Comparison of ENCODE assay signal across 7 cellular contexts in the genomic region with DNA sequence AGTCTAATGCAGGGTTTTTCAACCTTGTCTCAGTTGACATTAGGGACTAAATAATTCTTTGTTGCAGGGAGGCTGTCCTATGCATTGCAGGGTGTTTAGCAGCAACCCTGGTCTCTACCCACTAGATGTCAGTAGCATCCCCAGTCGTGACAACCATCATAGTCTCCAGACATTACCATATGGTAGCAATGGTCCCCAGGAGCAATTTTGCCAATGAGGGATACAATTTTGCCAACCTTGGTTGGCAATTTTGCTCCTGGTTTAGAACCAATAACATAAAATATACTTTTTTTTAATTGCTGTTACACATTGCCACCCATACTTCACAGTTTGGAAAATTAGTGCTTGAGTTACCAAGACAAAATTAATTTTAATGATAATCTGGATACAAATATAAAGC. TPM values are rescaled to one million over a fixed set of nuclear protein-coding genes. Genes with fewer than 3 reads are reported as not detected.
A peak's percentile ranks its signal among the peaks of the same experiment; 100 is the strongest.
DNase-seq lines count a peak whose midpoint lies in the region; ATAC-seq, FAIRE-seq and TF ChIP-seq lines count a peak whose summit lies in the region.

No MANE protein-coding gene starts in this region.

- TF ChIP-seq CTCF in GM12878 (IDR thresholded peaks at IDR 0.05 in 2 of 3, conservative IDR thresholded peaks at IDR 0.05 in 1 of 3; ENCODE audit: control insufficient read depth in 2 of 3, extremely low read depth in 1 of 3, insufficient read depth in 1 of 3, low read depth in 3 of 3, low read length in 3 of 3): peak; percentile 66 to 77 (median 71)
- peak; percentile 47 for TF ChIP-seq CTCF in upper lobe of right lung (IDR thresholded peaks at IDR 0.05)

- no peaks in the 10 kb centered on the region for H3K4me1 ChIP-seq in GM12878 (ENCODE audit: control insufficient read depth, insufficient read depth, low read length)
- peaks cover under 1% of the 10 kb centered on the region for H3K4me1 ChIP-seq in upper lobe of right lung

- H3K9ac ChIP-seq in GM12878 (ENCODE audit: control insufficient read depth, insufficient read depth, low read length): no peak overlapping the region

- no peak for TF ChIP-seq EP300 in GM12878 (IDR thresholded peaks at IDR 0.05; ENCODE audit: borderline replicate concordance in 1 of 2, control insufficient read depth in 1 of 2, low read depth in 2 of 2, low read length in 2 of 2)

- no peak overlapping the region for H3K4me3 ChIP-seq in GM12878
- H3K4me3 ChIP-seq in upper lobe of right lung: no peak overlapping the region

- H3K79me2 ChIP-seq in GM12878 (ENCODE audit: control insufficient read depth, insufficient read depth, low read length): no peaks in the 10 kb centered on the region

- RAD21 ChIA-PET in GM12878 (lab: Charles Lee; ENCODE audit: unreplicated experiment): interaction anchor here (1.2 kb wide), 1 partner anchor 310 kb away, joined by 3 read pairs; no protein-coding TSS in a partner anchor

- peak; percentile 78 for ATAC-seq in GM18907 (IDR thresholded peaks at IDR 0.05; ENCODE audit: unreplicated experiment)
- ATAC-seq in HG03039 (IDR thresholded peaks at IDR 0.05; ENCODE audit: unreplicated experiment): peak; percentile 80
- ATAC-seq in GM12878: peak; percentile 98
- peak; percentile 89 for ATAC-seq in upper lobe of right lung

- 6% methylated on average over 1 of the region's 1 CpG for WGBS in GM12878 (ENCODE audit: insufficient coverage, insufficient replicate concordance, low lambda C conversion rate, missing lambda C conversion rate)

- H2AFZ ChIP-seq in GM12878 (ENCODE audit: control insufficient read depth, low read depth, low read length): no peak overlapping the region

- H3K27ac ChIP-seq in GM12878 (ENCODE audit: control insufficient read depth, insufficient read depth): no peak overlapping the region
- no peak overlapping the region for H3K27ac ChIP-seq in upper lobe of right lung

- intact Hi-C loops in GM12878 (cut with micrococcal nuclease; ENCODE audit: unreplicated experiment) (loop anchor here (2.0 kb wide), 2 partner anchors 50 to 182 kb away; no protein-coding TSS in a partner anchor), upper lobe of right lung (cut with DNase I) (loop anchor here (10.0 kb wide), 1 partner anchor 304 kb away; no protein-coding TSS in a partner anchor)

- no peaks in the 10 kb centered on the region for H4K20me1 ChIP-seq in GM12878 (ENCODE audit: control insufficient read depth, insufficient read depth)

- BruUV-seq in GM12878 (replicated peaks; lab: Mats Ljungman, UMichigan): no TSS peak

- peak; percentile 30 for DNase-seq in DMS53 treated with DMSO at 0.1 percent for 48 hours (lab: John Stamatoyannopoulos, UW; ENCODE audit: unreplicated experiment)
- peak; percentile 31 for DNase-seq in NOMO-1 treated with DMSO at 0.1 percent for 48 hours (lab: John Stamatoyannopoulos, UW; ENCODE audit: unreplicated experiment)
- DNase-seq in GM12878 (ENCODE audit: low read depth, low spot score): no peak
- peak; percentile 66 for DNase-seq in islet precursor cell
- DNase-seq in upper lobe of right lung: no peak

- POLR2A ChIA-PET in GM12878 (lab: Charles Lee): no interaction called here

- peak; percentile 61 for TF ChIP-seq RAD21 in GM12878 (IDR thresholded peaks at IDR 0.05; ENCODE audit: insufficient read depth, low read depth, low read length)

- H3K27me3 ChIP-seq in GM12878 (replicated peaks in 1 of 2; ENCODE audit: control insufficient read depth in 2 of 2, insufficient read depth in 2 of 2, low read length in 1 of 2) (peaks cover 0 to 3% of the 10 kb centered on the region in 2 experiments; a peak in 1 of 4 replicates), upper lobe of right lung (peaks cover 13% of the 10 kb centered on the region)

- in situ Hi-C loops in GM12878 (cut with MboI): loop anchor here (10.0 kb wide), 1 partner anchor 164 kb away; no protein-coding TSS in a partner anchor

- CTCF ChIA-PET in GM12878 (lab: Yijun Ruan, JAX): interaction anchor here (0.8 to 4.2 kb wide), 11 partner anchors 10 to 305 kb away, joined by 3 to 20 read pairs (median 4); no protein-coding TSS in a partner anchor

- no peak overlapping the region for H3K4me2 ChIP-seq in GM12878 (ENCODE audit: control insufficient read depth, insufficient read depth)

- H3K36me3 ChIP-seq in GM12878 (ENCODE audit: control insufficient read depth in 2 of 2, insufficient read depth in 2 of 2, low read length in 1 of 2) (no peaks in the 10 kb centered on the region), upper lobe of right lung (no peaks in the 10 kb centered on the region)

- peak; percentile 84 for FAIRE-seq in GM12878 (lab: Jason Lieb, UNC)

- SMC1A ChIA-PET in GM12878 (lab: Charles Lee; ENCODE audit: uncharacterized antibody, unreplicated experiment): interaction anchor here (0.9 to 1.8 kb wide), 6 partner anchors 42 to 305 kb away, joined by 3 to 8 read pairs (median 3); no protein-coding TSS in a partner anchor

- no peaks in the 10 kb centered on the region for H3K9me3 ChIP-seq in GM12878 (replicated peaks; ENCODE audit: control insufficient read depth, insufficient read depth, low read length)
- H3K9me3 ChIP-seq in upper lobe of right lung: no peaks in the 10 kb centered on the region

- TF ChIP-seq POLR2A in GM12878 (IDR thresholded peaks at IDR 0.05; ENCODE audit: low read depth, low read length): no peak

TF ChIP-seq in GM12878, 131 proteins besides CTCF, POLR2A, EP300 and RAD21:
- TF ChIP-seq ZBED1 (IDR thresholded peaks at IDR 0.05; ENCODE audit: borderline replicate concordance): no peak
- TF ChIP-seq, protein P1, sequence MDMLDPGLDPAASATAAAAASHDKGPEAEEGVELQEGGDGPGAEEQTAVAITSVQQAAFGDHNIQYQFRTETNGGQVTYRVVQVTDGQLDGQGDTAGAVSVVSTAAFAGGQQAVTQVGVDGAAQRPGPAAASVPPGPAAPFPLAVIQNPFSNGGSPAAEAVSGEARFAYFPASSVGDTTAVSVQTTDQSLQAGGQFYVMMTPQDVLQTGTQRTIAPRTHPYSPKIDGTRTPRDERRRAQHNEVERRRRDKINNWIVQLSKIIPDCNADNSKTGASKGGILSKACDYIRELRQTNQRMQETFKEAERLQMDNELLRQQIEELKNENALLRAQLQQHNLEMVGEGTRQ (IDR thresholded peaks at IDR 0.05; ENCODE audit: borderline replicate concordance, low read depth, low read length): no peak
- 0 out of 2 replicates have a peak, but pooled peaks have one; percentile 34 for TF ChIP-seq YY1 (IDR thresholded peaks at IDR 0.05; ENCODE audit: low read depth, low read length)
- no peak for TF ChIP-seq POU2F2 (IDR thresholded peaks at IDR 0.05; ENCODE audit: borderline replicate concordance, low read depth, low read length)
- peak; percentile 75 for TF ChIP-seq SMC3 (IDR thresholded peaks at IDR 0.05; ENCODE audit: borderline replicate concordance, low read length)
- TF ChIP-seq, protein P2, sequence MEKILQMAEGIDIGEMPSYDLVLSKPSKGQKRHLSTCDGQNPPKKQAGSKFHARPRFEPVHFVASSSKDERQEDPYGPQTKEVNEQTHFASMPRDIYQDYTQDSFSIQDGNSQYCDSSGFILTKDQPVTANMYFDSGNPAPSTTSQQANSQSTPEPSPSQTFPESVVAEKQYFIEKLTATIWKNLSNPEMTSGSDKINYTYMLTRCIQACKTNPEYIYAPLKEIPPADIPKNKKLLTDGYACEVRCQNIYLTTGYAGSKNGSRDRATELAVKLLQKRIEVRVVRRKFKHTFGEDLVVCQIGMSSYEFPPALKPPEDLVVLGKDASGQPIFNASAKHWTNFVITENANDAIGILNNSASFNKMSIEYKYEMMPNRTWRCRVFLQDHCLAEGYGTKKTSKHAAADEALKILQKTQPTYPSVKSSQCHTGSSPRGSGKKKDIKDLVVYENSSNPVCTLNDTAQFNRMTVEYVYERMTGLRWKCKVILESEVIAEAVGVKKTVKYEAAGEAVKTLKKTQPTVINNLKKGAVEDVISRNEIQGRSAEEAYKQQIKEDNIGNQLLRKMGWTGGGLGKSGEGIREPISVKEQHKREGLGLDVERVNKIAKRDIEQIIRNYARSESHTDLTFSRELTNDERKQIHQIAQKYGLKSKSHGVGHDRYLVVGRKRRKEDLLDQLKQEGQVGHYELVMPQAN (conservative IDR thresholded peaks at IDR 0.05): no peak

RNA-seq across cellular contexts. Expression of a gene that starts 6.0 kb away (rescaled TPM):
- total RNA-seq in GM12878 (2013; cell fraction: nucleolus; rRNA removed): not detected in 2 replicates
- total RNA-seq in GM12878 (2014; rRNA removed) (not detected in 2 replicates), GM12878 (2014; rRNA removed; fragmentation: Illumina TruSeq; extraction: Trizol) (not detected in 2 replicates), GM12878 (2021) (0.05 TPM in 1 of 2 replicates, not detected in the other), upper lobe of right lung (0.69 TPM)
- not detected for polyA plus RNA-seq in GM12878 (2011; ENCODE audit: low read depth)
- polyA plus RNA-seq in GM12878 (2011; rRNA removed) (not detected in 2 replicates), GM12878 (2014; fragmentation: Illumina TruSeq; extraction: Trizol) (not detected in 2 replicates), GM12878 (2014; fragmentation: Nextera tagmentation; extraction: Ambion mirVana) (not detected), GM12878 (2014; rRNA removed) (not detected in 2 replicates), GM12878 (2016; fragmentation: Nextera tagmentation; extraction: Ambion mirVana) (not detected)
- not detected in 2 replicates for polyA plus RNA-seq in GM12878 (2011; cell fraction: cytosol; rRNA removed)
- not detected in 2 replicates for polyA plus RNA-seq in GM12878 (2011; cell fraction: nucleus; rRNA removed)
- 0.03 and 0.06 TPM in 2 replicates for polyA plus RNA-seq in GM12878 (2012)
- polyA minus RNA-seq in GM12878 (2011; rRNA and poly(A)+ RNA removed): not detected in 2 replicates
- not detected in 2 replicates for polyA minus RNA-seq in GM12878 (2011; cell fraction: cytosol; rRNA and poly(A)+ RNA removed)
- not detected in 2 replicates for polyA minus RNA-seq in GM12878 (2011; cell fraction: nucleus; rRNA and poly(A)+ RNA removed)

Comparison
In these comparisons a context has a peak if more than half of its experiments do, and no peak if none do; other contexts are left out.
1. DNase-seq: peak in DMS53 treated with DMSO at 0.1 percent for 48 hours (single experiment), NOMO-1 treated with DMSO at 0.1 percent for 48 hours (single experiment) and islet precursor cell (single experiment); none in GM12878 (single experiment) and upper lobe of right lung (single experiment).
2. Peak in every context shown above with its lines, with median percentiles within 50 percentile points of each other: ATAC-seq.